ENCODE assay signal across 28 cellular contexts in genomic region chr4:180031330-180031729, GRCh38.
"Had no signal": no experiment of that assay in that cellular context is flagged by ENCODE, and none has a peak within 500 bp of the region (broad histone marks: within the 10 kb centered on the region; RNA-seq: fewer than 3 reads in every experiment).

No MANE protein-coding gene starts in this region.

- H3K27me3 ChIP-seq: neural progenitor cell, ovary, spleen, suprapubic skin, testis, tibial artery, transverse colon, upper lobe of right lung, uterus had no signal

- H3K27ac ChIP-seq: neural progenitor cell, ovary, parathyroid adenoma, psoas muscle, skin epidermis, spleen, suprapubic skin, testis, tibial artery, transverse colon, upper lobe of right lung, uterus had no signal

- H3K9me3 ChIP-seq: ovary, psoas muscle, spleen, suprapubic skin, testis, tibial artery, transverse colon, upper lobe of right lung, uterus had no signal

- H3K4me2 ChIP-seq: neural progenitor cell, smooth muscle cell had no signal

- H2AFZ ChIP-seq: neural progenitor cell, parathyroid adenoma had no signal

- H3K9ac ChIP-seq: neural progenitor cell, parathyroid adenoma had no signal

- ATAC-seq: natural killer cell; psoas muscle; right cardiac atrium; sciatic nerve; stimulated activated memory B cell treated with anti-CD40 and anti-IgM and Interleukin-4, amounts not matched to agents 10 μg/mL and 1 μg/mL and 100 μg/mL, for 72 hours; stimulated activated naive CD8-positive, alpha-beta T cell treated with anti-CD3 and anti-CD28 coated beads, Interleukin-15, amount 100 ng/mL, for 72 hours; stimulated activated naive CD8-positive, alpha-beta T cell treated with anti-CD3 and anti-CD28 coated beads, Interleukin-15, Interleukin-2, amounts not matched to agents 100 U/mL and 50 U/mL, for 24 hours; upper lobe of right lung had no signal

- H3K4me1 ChIP-seq: neural progenitor cell, parathyroid adenoma, psoas muscle, spleen, suprapubic skin, testis, tibial artery, transverse colon, upper lobe of right lung, uterus had no signal

- H3K36me3 ChIP-seq: neural progenitor cell, ovary, spleen, suprapubic skin, tibial artery, transverse colon, upper lobe of right lung, uterus had no signal

- DNase-seq: natural killer cell; occipital lobe; ovary; posterior cingulate gyrus; psoas muscle; right cardiac atrium; spleen; stimulated activated CD4-positive, alpha-beta T cell treated with anti-CD3 and anti-CD28 coated beads, Interleukin-12 subunit alpha, Interleukin-12 subunit beta, amount 100 ng/mL, for 4 hours; stimulated activated CD4-positive, alpha-beta T cell treated with anti-CD3 and anti-CD28 coated beads, Interleukin-1b, Interleukin-23, amount 100 ng/mL, for 48 hours; stimulated activated CD4-positive, alpha-beta T cell treated with anti-CD3 and anti-CD28 coated beads, Interleukin-4, amount 100 ng/mL, for 1 hour; stimulated activated CD4-positive, alpha-beta T cell treated with anti-CD3 and anti-CD28 coated beads, Interleukin-4, amount 100 ng/mL, for 4 hours; stimulated activated CD8-positive, alpha-beta memory T cell treated with anti-CD3 and anti-CD28 coated beads, Interleukin-4, amount 100 ng/mL, for 48 hours; stimulated activated naive CD4-positive, alpha-beta T cell; stimulated activated naive CD8-positive, alpha-beta T cell treated with anti-CD3 and anti-CD28 coated beads, Interleukin-15, amount 100 ng/mL, for 72 hours; stimulated activated naive CD8-positive, alpha-beta T cell treated with anti-CD3 and anti-CD28 coated beads, Interleukin-15, Interleukin-2, amounts not matched to agents 100 U/mL and 50 U/mL, for 24 hours; substantia nigra; testis; tibial artery; transverse colon; upper lobe of right lung; uterus had no signal

- H3K4me3 ChIP-seq: neural progenitor cell, ovary, psoas muscle, skin epidermis, smooth muscle cell, spleen, suprapubic skin, testis, tibial artery, transverse colon, upper lobe of right lung, uterus had no signal
